In genomic region chr7:138208864-138209263, GRCh38 we compare ENCODE assay signal across 14 cellular contexts.
"Had no signal": no experiment of that assay in that cellular context is flagged by ENCODE, and none has a peak within 500 bp of the region (broad histone marks: within the 10 kb centered on the region; RNA-seq: fewer than 3 reads in every experiment).

No MANE protein-coding gene starts in this region.

- H3K9me3 ChIP-seq: lower lobe of right lung, right atrium auricular region, suprapubic skin had no signal

- DNase-seq: activated CD4-positive, alpha-beta memory T cell treated with anti-CD3 and anti-CD28 coated beads for 36 hours; activated CD4-positive, alpha-beta T cell treated with anti-CD3 and anti-CD28 coated beads for 4 hours; effector memory CD8-positive, alpha-beta T cell; foreskin melanocyte; glutamatergic neuron; hippocampal formation; lower lobe of right lung; nephron progenitor cell; stimulated activated naive CD8-positive, alpha-beta T cell treated with anti-CD3 and anti-CD28 coated beads, Interleukin-15, amount 100 ng/mL, for 72 hours; SW 1271; upper lobe of left lung had no signal

- H3K4me3 ChIP-seq: lower lobe of right lung, right atrium auricular region, skin epidermis, suprapubic skin, upper lobe of left lung had no signal

- H3K27ac ChIP-seq: lower lobe of right lung, right atrium auricular region, skin epidermis, suprapubic skin, upper lobe of left lung had no signal

- H3K27me3 ChIP-seq: right atrium auricular region, suprapubic skin, upper lobe of left lung had no signal

- H3K36me3 ChIP-seq: lower lobe of right lung, right atrium auricular region, suprapubic skin, upper lobe of left lung had no signal

- ATAC-seq: effector memory CD8-positive, alpha-beta T cell; lower lobe of right lung; stimulated activated naive CD8-positive, alpha-beta T cell treated with anti-CD3 and anti-CD28 coated beads, Interleukin-15, amount 100 ng/mL, for 72 hours had no signal

- H3K4me1 ChIP-seq: lower lobe of right lung, right atrium auricular region, suprapubic skin, upper lobe of left lung had no signal
